ENCODE assay signal across 1 cellular context in the genomic region with DNA sequence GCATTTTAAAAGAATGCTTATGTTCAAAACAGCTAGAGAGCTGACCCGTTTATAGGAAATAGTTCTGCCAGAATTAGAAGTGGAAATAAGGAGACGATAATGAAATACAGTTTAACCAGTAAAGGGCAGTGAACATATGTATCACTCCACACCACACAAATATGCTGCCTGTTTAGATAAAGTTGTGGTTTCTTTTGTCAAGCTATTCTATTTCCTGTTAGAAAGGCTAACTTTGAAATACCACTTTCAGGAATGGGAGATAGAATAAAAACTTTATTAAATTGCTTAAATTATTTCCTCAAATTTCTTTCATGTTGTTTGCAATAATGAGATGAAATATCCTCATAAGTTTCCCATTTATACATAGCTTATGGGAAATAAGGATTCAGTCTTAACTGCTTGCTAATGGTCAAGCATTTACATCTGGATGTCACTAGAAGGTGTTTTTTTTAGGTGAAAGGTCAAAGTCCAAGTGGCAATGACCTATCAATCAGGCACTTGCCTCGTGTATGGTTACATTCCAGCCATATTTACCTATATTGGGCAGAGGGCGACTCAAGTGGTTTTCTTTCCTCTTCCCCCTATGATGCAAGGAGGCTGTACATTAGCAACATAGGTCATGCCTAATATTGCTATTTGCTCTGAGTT.
TF ChIP-seq lines count a peak whose summit lies in the region.

No MANE protein-coding gene starts in this region.

TF ChIP-seq in K562, 482 proteins besides CTCF, POLR2A, EP300 and RAD21 (continued from another document and continues in another):
- TF ChIP-seq HDGF (IDR thresholded peaks at IDR 0.05) = no peak
- no peak for TF ChIP-seq JUNB (CRISPR knock-in tag; conservative IDR thresholded peaks at IDR 0.05)
- TF ChIP-seq NELFE (IDR thresholded peaks at IDR 0.05; ENCODE audit: insufficient read depth, insufficient read length) = no peak
- no peak for TF ChIP-seq ZNF347 (CRISPR knock-in tag; IDR thresholded peaks at IDR 0.05; ENCODE audit: low read depth)
- TF ChIP-seq, protein P1, sequence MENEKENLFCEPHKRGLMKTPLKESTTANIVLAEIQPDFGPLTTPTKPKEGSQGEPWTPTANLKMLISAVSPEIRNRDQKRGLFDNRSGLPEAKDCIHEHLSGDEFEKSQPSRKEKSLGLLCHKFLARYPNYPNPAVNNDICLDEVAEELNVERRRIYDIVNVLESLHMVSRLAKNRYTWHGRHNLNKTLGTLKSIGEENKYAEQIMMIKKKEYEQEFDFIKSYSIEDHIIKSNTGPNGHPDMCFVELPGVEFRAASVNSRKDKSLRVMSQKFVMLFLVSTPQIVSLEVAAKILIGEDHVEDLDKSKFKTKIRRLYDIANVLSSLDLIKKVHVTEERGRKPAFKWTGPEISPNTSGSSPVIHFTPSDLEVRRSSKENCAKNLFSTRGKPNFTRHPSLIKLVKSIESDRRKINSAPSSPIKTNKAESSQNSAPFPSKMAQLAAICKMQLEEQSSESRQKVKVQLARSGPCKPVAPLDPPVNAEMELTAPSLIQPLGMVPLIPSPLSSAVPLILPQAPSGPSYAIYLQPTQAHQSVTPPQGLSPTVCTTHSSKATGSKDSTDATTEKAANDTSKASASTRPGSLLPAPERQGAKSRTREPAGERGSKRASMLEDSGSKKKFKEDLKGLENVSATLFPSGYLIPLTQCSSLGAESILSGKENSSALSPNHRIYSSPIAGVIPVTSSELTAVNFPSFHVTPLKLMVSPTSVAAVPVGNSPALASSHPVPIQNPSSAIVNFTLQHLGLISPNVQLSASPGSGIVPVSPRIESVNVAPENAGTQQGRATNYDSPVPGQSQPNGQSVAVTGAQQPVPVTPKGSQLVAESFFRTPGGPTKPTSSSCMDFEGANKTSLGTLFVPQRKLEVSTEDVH (IDR thresholded peaks at IDR 0.05; ENCODE audit: low read depth, partially characterized antibody) = no peak
- TF ChIP-seq FOXO4 (CRISPR knock-in tag; IDR thresholded peaks at IDR 0.05) = no peak
- no peak for TF ChIP-seq NBN (IDR thresholded peaks at IDR 0.05; ENCODE audit: low read depth)
- TF ChIP-seq ZNF431 (CRISPR knock-in tag; IDR thresholded peaks at IDR 0.05) = no peak
- TF ChIP-seq, protein P2, sequence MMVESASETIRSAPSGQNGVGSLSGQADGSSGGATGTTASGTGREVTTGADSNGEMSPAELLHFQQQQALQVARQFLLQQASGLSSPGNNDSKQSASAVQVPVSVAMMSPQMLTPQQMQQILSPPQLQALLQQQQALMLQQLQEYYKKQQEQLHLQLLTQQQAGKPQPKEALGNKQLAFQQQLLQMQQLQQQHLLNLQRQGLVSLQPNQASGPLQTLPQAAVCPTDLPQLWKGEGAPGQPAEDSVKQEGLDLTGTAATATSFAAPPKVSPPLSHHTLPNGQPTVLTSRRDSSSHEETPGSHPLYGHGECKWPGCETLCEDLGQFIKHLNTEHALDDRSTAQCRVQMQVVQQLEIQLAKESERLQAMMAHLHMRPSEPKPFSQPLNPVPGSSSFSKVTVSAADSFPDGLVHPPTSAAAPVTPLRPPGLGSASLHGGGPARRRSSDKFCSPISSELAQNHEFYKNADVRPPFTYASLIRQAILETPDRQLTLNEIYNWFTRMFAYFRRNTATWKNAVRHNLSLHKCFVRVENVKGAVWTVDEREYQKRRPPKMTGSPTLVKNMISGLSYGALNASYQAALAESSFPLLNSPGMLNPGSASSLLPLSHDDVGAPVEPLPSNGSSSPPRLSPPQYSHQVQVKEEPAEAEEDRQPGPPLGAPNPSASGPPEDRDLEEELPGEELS (CRISPR knock-in tag; IDR thresholded peaks at IDR 0.05; ENCODE audit: borderline replicate concordance) = no peak
- TF ChIP-seq SNIP1 (IDR thresholded peaks at IDR 0.05; ENCODE audit: low read depth) = no peak
- no peak; the same call in 1 of the 2 replicates for TF ChIP-seq SMARCC2 (IDR thresholded peaks at IDR 0.05; ENCODE audit: low read depth)
- TF ChIP-seq HNRNPK (IDR thresholded peaks at IDR 0.05; ENCODE audit: low read depth, low read length, poor library complexity, severe bottlenecking) = no peak
- TF ChIP-seq POLR2H (tag; IDR thresholded peaks at IDR 0.05; ENCODE audit: low read depth) = no peak; the same call in 1 of the 2 replicates
- TF ChIP-seq, protein P3, sequence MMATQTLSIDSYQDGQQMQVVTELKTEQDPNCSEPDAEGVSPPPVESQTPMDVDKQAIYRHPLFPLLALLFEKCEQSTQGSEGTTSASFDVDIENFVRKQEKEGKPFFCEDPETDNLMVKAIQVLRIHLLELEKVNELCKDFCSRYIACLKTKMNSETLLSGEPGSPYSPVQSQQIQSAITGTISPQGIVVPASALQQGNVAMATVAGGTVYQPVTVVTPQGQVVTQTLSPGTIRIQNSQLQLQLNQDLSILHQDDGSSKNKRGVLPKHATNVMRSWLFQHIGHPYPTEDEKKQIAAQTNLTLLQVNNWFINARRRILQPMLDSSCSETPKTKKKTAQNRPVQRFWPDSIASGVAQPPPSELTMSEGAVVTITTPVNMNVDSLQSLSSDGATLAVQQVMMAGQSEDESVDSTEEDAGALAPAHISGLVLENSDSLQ (IDR thresholded peaks at IDR 0.05) = peak; percentile 78
- no peak for TF ChIP-seq ARID4B (CRISPR knock-in tag; IDR thresholded peaks at IDR 0.05)
- TF ChIP-seq ZNF282 (CRISPR knock-in tag; IDR thresholded peaks at IDR 0.05) = no peak
- TF ChIP-seq BRF1 (IDR thresholded peaks at IDR 0.05; ENCODE audit: borderline replicate concordance, extremely low read depth, insufficient read length) = no peak
- TF ChIP-seq RFX7 (CRISPR knock-in tag; IDR thresholded peaks at IDR 0.05) = no peak
- no peak for TF ChIP-seq TFAM (CRISPR knock-in tag; conservative IDR thresholded peaks at IDR 0.05)
- TF ChIP-seq FOXK2 (conservative IDR thresholded peaks at IDR 0.05 in 1 of 2, IDR thresholded peaks at IDR 0.05 in 1 of 2; ENCODE audit: low read depth in 2 of 2) = peak; percentile 12 to 44; a peak in 2 of 4 replicates
- no peak for TF ChIP-seq ZNF668 (CRISPR knock-in tag; IDR thresholded peaks at IDR 0.05)
- TF ChIP-seq POLR3A (IDR thresholded peaks at IDR 0.05; ENCODE audit: borderline replicate concordance, extremely low read depth, insufficient read depth, insufficient read length) = no peak
- no peak for TF ChIP-seq RREB1 (CRISPR knock-in tag; IDR thresholded peaks at IDR 0.05)
- TF ChIP-seq ZNF589 (CRISPR knock-in tag; IDR thresholded peaks at IDR 0.05; ENCODE audit: low read depth) = peak; percentile 46; the same call in 1 of the 2 replicates
- no peak for TF ChIP-seq ZNF408 (CRISPR knock-in tag; IDR thresholded peaks at IDR 0.05; ENCODE audit: low read depth)
- TF ChIP-seq MEIS2 (IDR thresholded peaks at IDR 0.05; ENCODE audit: partially characterized antibody) = peak; percentile 87
- TF ChIP-seq EHMT2 (IDR thresholded peaks at IDR 0.05) = no peak
- TF ChIP-seq MCM5 (IDR thresholded peaks at IDR 0.05; ENCODE audit: low read depth) = no peak
- TF ChIP-seq, protein P4, sequence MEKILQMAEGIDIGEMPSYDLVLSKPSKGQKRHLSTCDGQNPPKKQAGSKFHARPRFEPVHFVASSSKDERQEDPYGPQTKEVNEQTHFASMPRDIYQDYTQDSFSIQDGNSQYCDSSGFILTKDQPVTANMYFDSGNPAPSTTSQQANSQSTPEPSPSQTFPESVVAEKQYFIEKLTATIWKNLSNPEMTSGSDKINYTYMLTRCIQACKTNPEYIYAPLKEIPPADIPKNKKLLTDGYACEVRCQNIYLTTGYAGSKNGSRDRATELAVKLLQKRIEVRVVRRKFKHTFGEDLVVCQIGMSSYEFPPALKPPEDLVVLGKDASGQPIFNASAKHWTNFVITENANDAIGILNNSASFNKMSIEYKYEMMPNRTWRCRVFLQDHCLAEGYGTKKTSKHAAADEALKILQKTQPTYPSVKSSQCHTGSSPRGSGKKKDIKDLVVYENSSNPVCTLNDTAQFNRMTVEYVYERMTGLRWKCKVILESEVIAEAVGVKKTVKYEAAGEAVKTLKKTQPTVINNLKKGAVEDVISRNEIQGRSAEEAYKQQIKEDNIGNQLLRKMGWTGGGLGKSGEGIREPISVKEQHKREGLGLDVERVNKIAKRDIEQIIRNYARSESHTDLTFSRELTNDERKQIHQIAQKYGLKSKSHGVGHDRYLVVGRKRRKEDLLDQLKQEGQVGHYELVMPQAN (IDR thresholded peaks at IDR 0.05; ENCODE audit: borderline replicate concordance) = no peak
- TF ChIP-seq HOXB6 (CRISPR knock-in tag; IDR thresholded peaks at IDR 0.05; ENCODE audit: borderline replicate concordance) = no peak
- peak; percentile 56; the same call in 1 of the 2 replicates for TF ChIP-seq NFRKB (IDR thresholded peaks at IDR 0.05; ENCODE audit: low read depth)
- no peak for TF ChIP-seq ZNF184 (CRISPR knock-in tag; IDR thresholded peaks at IDR 0.05)
- TF ChIP-seq HCFC1 (IDR thresholded peaks at IDR 0.05; ENCODE audit: low read depth, low read length) = no peak
- 0 out of 4 replicates have a peak, but pooled peaks of 1 of the 2 experiments have one; percentile 56 for TF ChIP-seq RCOR1 (IDR thresholded peaks at IDR 0.05; ENCODE audit: borderline replicate concordance in 1 of 2, low read depth in 2 of 2, low read length in 2 of 2)
